21 cellular contexts compared by ENCODE assay signal in genomic region chr20:40414843-40415615, GRCh38.
A peak's percentile ranks its signal among the peaks of the same experiment; 100 is the strongest.
DNase-seq lines count a peak whose midpoint lies in the region; ATAC-seq and TF ChIP-seq lines count a peak whose summit lies in the region.
"Had no signal": no experiment of that assay in that cellular context is flagged by ENCODE, and none has a peak within 500 bp of the region (broad histone marks: within the 10 kb centered on the region; RNA-seq: fewer than 3 reads in every experiment).

No MANE protein-coding gene starts in this region.

- BruUV-seq in mammary epithelial cell (replicated peaks; lab: Mats Ljungman, UMichigan), result TSS peak; percentile 100

- no peak for TF ChIP-seq EP300 in esophagus muscularis mucosa (IDR thresholded peaks at IDR 0.05)

- peak overlapping the region; percentile 41 for H3K4me2 ChIP-seq in mammary epithelial cell (ENCODE audit: insufficient read depth, low read depth, low read length)

- no peak for TF ChIP-seq POLR2A in esophagus muscularis mucosa (IDR thresholded peaks at IDR 0.05; ENCODE audit: low read depth)

- H2AFZ ChIP-seq in mammary epithelial cell (ENCODE audit: low read depth, low read length), result no peak overlapping the region

- TF ChIP-seq CTCF in mammary epithelial cell (conservative IDR thresholded peaks at IDR 0.05 in 1 of 2, IDR thresholded peaks at IDR 0.05 in 1 of 2; ENCODE audit: extremely low read depth in 1 of 2, insufficient read depth in 1 of 2, low read depth in 1 of 2, low read length in 2 of 2) (no peak), esophagus muscularis mucosa (IDR thresholded peaks at IDR 0.05) (no peak)

- intact Hi-C loops in mammary epithelial cell (cut with micrococcal nuclease) (no loop called here), esophagus muscularis mucosa (cut with DNase I) (no loop called here)

- ATAC-seq in GM18519 (IDR thresholded peaks at IDR 0.05; ENCODE audit: low FRiP score, unreplicated experiment) (no peak), GM19452 (IDR thresholded peaks at IDR 0.05; ENCODE audit: unreplicated experiment) (no peak)
- ATAC-seq: naive thymus-derived CD4-positive, alpha-beta T cell; Panc1 had no signal

- in situ Hi-C loops in mammary epithelial cell (cut with MboI; ENCODE audit: low sequenced_read_pairs in 2 of 2), result no loop called here

- H3K27ac ChIP-seq in mammary epithelial cell (ENCODE audit: insufficient read depth, low read depth, low read length), result no peak overlapping the region
- peak overlapping the region; percentile 52 to 71 for H3K27ac ChIP-seq in mucosa of rectum (ENCODE audit: low read depth in 2 of 2, low read length in 2 of 2)
- H3K27ac ChIP-seq in esophagus muscularis mucosa (replicated peaks in 1 of 4), result no peak overlapping the region
- H3K27ac ChIP-seq: coronary artery had no signal

- H3K36me3 ChIP-seq in mammary epithelial cell (ENCODE audit: insufficient read depth, low read length) (no peaks in the 10 kb centered on the region), mucosa of rectum (ENCODE audit: control insufficient read depth in 2 of 2, insufficient read depth in 2 of 2, low read length in 2 of 2) (no peaks in the 10 kb centered on the region), esophagus muscularis mucosa (no peaks in the 10 kb centered on the region)

- no peaks in the 10 kb centered on the region for H3K79me2 ChIP-seq in mammary epithelial cell (ENCODE audit: insufficient read depth, low read length)

- H3K4me3 ChIP-seq in mammary epithelial cell (replicated peaks in 1 of 3; ENCODE audit: insufficient read depth in 1 of 3, low read depth in 2 of 3, low read length in 3 of 3), result no peak overlapping the region
- peak overlapping the region; percentile 5 to 17 for H3K4me3 ChIP-seq in mucosa of rectum (ENCODE audit: low read length in 2 of 2)
- H3K4me3 ChIP-seq in esophagus muscularis mucosa, result no peak overlapping the region
- H3K4me3 ChIP-seq: coronary artery, lung had no signal

- DNase-seq in DMS79 treated with DMSO at 0.1 percent for 48 hours (lab: John Stamatoyannopoulos, UW) (peak; percentile 5), NCI-H345 treated with DMSO at 0.1 percent for 48 hours (lab: John Stamatoyannopoulos, UW; ENCODE audit: unreplicated experiment) (peak; percentile 36), mammary epithelial cell (peak; percentile 79), esophagus muscularis mucosa (ENCODE audit: extremely low spot score) (no peak), GM19238 (ENCODE audit: insufficient read length, low spot score) (no peak)
- DNase-seq: activated CD4-positive, alpha-beta T cell treated with anti-CD3 and anti-CD28 coated beads, Interleukin-2, amount 10 ng/mL, durations not matched to agents 24 days and 14 days; activated CD8-positive, alpha-beta memory T cell treated with anti-CD3 and anti-CD28 coated beads, Interleukin-2, amount 50 U/mL, for 48 hours; activated naive CD4-positive, alpha-beta T cell treated with anti-CD3 and anti-CD28 coated beads for 36 hours; H9; Kasumi-1; naive thymus-derived CD4-positive, alpha-beta T cell; NCI-H1694; NCI-H82; stimulated activated CD4-positive, alpha-beta T cell treated with anti-CD3 and anti-CD28 coated beads, Interleukin-4, amount 100 ng/mL, for 24 hours; substantia nigra had no signal

- no peaks in the 10 kb centered on the region for H3K27me3 ChIP-seq in mammary epithelial cell (ENCODE audit: insufficient read depth, low read length)
- H3K27me3 ChIP-seq in mucosa of rectum (ENCODE audit: control insufficient read depth in 2 of 2, insufficient read depth in 2 of 2, low read length in 2 of 2), result no peaks in the 10 kb centered on the region
- peaks cover 0 to 7% (median 0%) of the 10 kb centered on the region in 4 donors for H3K27me3 ChIP-seq in esophagus muscularis mucosa

- H3K9me3 ChIP-seq in mammary epithelial cell (replicated peaks; ENCODE audit: insufficient read depth, low read length) (no peaks in the 10 kb centered on the region), mucosa of rectum (ENCODE audit: control insufficient read depth in 2 of 2, low read length in 2 of 2) (no peaks in the 10 kb centered on the region), esophagus muscularis mucosa (peaks cover 0 to 14% (median 2%) of the 10 kb centered on the region in 4 donors)

- H3K9ac ChIP-seq in mammary epithelial cell (ENCODE audit: insufficient read depth, low read length) (no peak overlapping the region), mucosa of rectum (ENCODE audit: low read depth in 1 of 2, low read length in 2 of 2) (no peak overlapping the region)

- 67% methylated on average over 5 of the region's 5 CpGs for WGBS in mammary epithelial cell (ENCODE audit: low coverage, missing lambda C conversion rate)
- 87% methylated on average over 5 of the region's 5 CpGs for WGBS in esophagus muscularis mucosa

- peaks cover 18% of the 10 kb centered on the region for H3K4me1 ChIP-seq in mammary epithelial cell (ENCODE audit: insufficient read depth, low read length)
- peaks cover 14% of the 10 kb centered on the region in 2 donors for H3K4me1 ChIP-seq in mucosa of rectum (ENCODE audit: control insufficient read depth in 2 of 2, insufficient read depth in 2 of 2, low read length in 2 of 2)
- H3K4me1 ChIP-seq in esophagus muscularis mucosa, result no peaks in the 10 kb centered on the region

- dilution Hi-C loops in mammary epithelial cell (cut with HindIII; ENCODE audit: low sequenced_read_pairs), result no loop called here

- CTCF ChIA-PET in mammary epithelial cell (lab: Charles Lee; ENCODE audit: low non-redundant PET), result interaction anchor here (0.6 kb wide), 1 partner anchor 275 kb away, joined by 4 read pairs; no protein-coding TSS in a partner anchor

- no peaks in the 10 kb centered on the region for H4K20me1 ChIP-seq in mammary epithelial cell (ENCODE audit: insufficient read depth, low read length)

Comparison
In these comparisons a context has a peak if more than half of its experiments do, and no peak if none do; other contexts are left out.
1. DNase-seq: peak in DMS79 treated with DMSO at 0.1 percent for 48 hours (single experiment), NCI-H345 treated with DMSO at 0.1 percent for 48 hours (single experiment) and mammary epithelial cell (single experiment); none in esophagus muscularis mucosa (single experiment) and GM19238 (single experiment).
2. H3K27ac ChIP-seq: peak in mucosa of rectum (2 of 2); none in mammary epithelial cell (single experiment) and esophagus muscularis mucosa (0 of 4).
3. H3K4me3 ChIP-seq: peak in mucosa of rectum (2 of 2); none in mammary epithelial cell (0 of 3) and esophagus muscularis mucosa (0 of 4).